Comparison of ENCODE assay signal across 10 cellular contexts in the genomic region with DNA sequence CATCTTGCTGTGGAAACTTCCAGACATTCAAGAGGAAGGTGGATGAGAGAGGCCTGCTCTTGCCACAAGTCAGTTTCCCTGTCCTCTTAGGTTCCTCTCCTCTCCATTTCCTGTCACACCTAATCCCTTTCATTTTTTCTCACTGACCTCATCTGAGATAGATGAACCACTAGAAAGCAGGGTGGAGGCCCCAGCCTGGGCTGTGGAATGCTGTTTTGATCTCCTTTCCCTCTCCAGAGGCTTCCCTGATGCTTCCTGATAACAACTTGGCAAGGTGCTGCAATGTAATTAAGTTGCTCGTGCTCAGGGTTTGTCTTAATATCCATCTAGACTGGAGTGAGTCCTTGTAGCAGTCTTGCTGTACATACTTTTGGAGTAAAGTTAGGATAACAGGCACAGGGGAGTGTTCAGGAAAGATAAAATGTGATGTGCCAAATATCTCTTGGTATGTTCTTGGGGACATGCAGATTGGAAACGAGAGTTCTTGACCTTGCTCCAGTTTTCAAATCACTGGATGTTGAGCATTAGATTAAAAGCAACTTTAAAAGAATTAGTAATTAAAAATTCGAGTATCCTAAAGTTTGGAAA. TPM values are rescaled to one million over a fixed set of nuclear protein-coding genes. Genes with fewer than 3 reads are reported as not detected.
DNase-seq lines count a peak whose midpoint lies in the region; ATAC-seq, FAIRE-seq and TF ChIP-seq lines count a peak whose summit lies in the region.
"Had no signal": no experiment of that assay in that cellular context is flagged by ENCODE, and none has a peak within 500 bp of the region (broad histone marks: within the 10 kb centered on the region; RNA-seq: fewer than 3 reads in every experiment).

No MANE protein-coding gene starts in this region.

- no peak for TF ChIP-seq EP300 in K562 (IDR thresholded peaks at IDR 0.05; ENCODE audit: low read length)

- no peaks in the 10 kb centered on the region for H3K27me3 ChIP-seq in HUES6 (ENCODE audit: control insufficient read depth, insufficient read depth, low read length)
- H3K27me3 ChIP-seq in K562 (ENCODE audit: control insufficient read depth in 2 of 2, insufficient read depth in 2 of 2, low read length in 2 of 2), result no peaks in the 10 kb centered on the region
- no peaks in the 10 kb centered on the region for H3K27me3 ChIP-seq in mucosa of stomach (ENCODE audit: control insufficient read depth, insufficient read depth, low read length)
- H3K27me3 ChIP-seq in dorsolateral prefrontal cortex, result no peaks in the 10 kb centered on the region

- TF ChIP-seq POLR2A in K562 (conservative IDR thresholded peaks at IDR 0.05), result no peak

- no peak for FAIRE-seq in K562 (lab: Jason Lieb, UNC)

- in situ Hi-C loops in K562 (cut with MboI), result no loop called here

- no peak overlapping the region for H3K27ac ChIP-seq in HUES6 (ENCODE audit: low read depth, low read length)
- H3K27ac ChIP-seq in K562 (ENCODE audit: extremely low read depth, low read depth, low read length), result peak overlapping the region; percentile 45
- H3K27ac ChIP-seq in dorsolateral prefrontal cortex, result peak overlapping the region in 6 of 59 donors; percentile 5 to 56 (median 10)

- POLR2A ChIA-PET in K562 (lab: Yijun Ruan, JAX), result interaction anchor here (1.2 kb wide), 1 partner anchor 13 kb away, joined by 3 read pairs; no protein-coding TSS in a partner anchor

- H3K36me3 ChIP-seq in HUES6 (ENCODE audit: control insufficient read depth, insufficient read depth, low read length), result peaks cover 52% of the 10 kb centered on the region
- peaks cover 80% of the 10 kb centered on the region for H3K36me3 ChIP-seq in K562 (ENCODE audit: control insufficient read depth, insufficient read depth, low read length)
- no peaks in the 10 kb centered on the region for H3K36me3 ChIP-seq in mucosa of stomach (ENCODE audit: control insufficient read depth, insufficient read depth, low read length)

- H3K9ac ChIP-seq in HUES6 (ENCODE audit: low read length) (peak overlapping the region; percentile 24), K562 (ENCODE audit: insufficient read depth in 1 of 2, low read depth in 2 of 2, low read length in 2 of 2) (peak overlapping the region in 1 of 2 experiments; percentile 13; a peak in 1 of 4 replicates), mucosa of stomach (ENCODE audit: low read length) (peak overlapping the region; percentile 9)

- no peak for TF ChIP-seq CTCF in K562 (IDR thresholded peaks at IDR 0.05 in 2 of 3, conservative IDR thresholded peaks at IDR 0.05 in 1 of 3; ENCODE audit: insufficient read depth in 2 of 3, low read depth in 1 of 3, low read length in 3 of 3)
- no peak for TF ChIP-seq CTCF in dorsolateral prefrontal cortex (IDR thresholded peaks at IDR 0.05 in 54 of 56, conservative IDR thresholded peaks at IDR 0.05 in 2 of 56; ENCODE audit: low read depth in 1 of 56, partially characterized antibody in 56 of 56)

- DNase-seq in COR-L47 (lab: John Stamatoyannopoulos, UW) (peak; percentile 19), K562 (ENCODE audit: extremely low read depth in 1 of 4, low spot score in 3 of 4) (peak in 3 of 4 experiments; percentile 26 to 51 (median 40)), dorsolateral prefrontal cortex (no peak), NCI-H187 treated with DMSO at 0.1 percent for 48 hours (lab: John Stamatoyannopoulos, UW) (no peak)
- no peak for DNase-seq in activated CD4-positive, CD25-positive, alpha-beta regulatory T cell (lab: John Stamatoyannopoulos, UW)
- DNase-seq: caudate nucleus, NCI-H2107 had no signal

- WGBS in K562 (ENCODE audit: insufficient coverage, low coverage, missing lambda C conversion rate), result 14% methylated on average over 3 of the region's 3 CpGs

- H4K20me1 ChIP-seq in K562 (replicated peaks; ENCODE audit: control insufficient read depth, insufficient read depth, low read length), result no peaks in the 10 kb centered on the region

- H3K79me2 ChIP-seq in K562 (ENCODE audit: control insufficient read depth, insufficient read depth, low read length), result peaks cover 6% of the 10 kb centered on the region; the same call in 1 of the 3 replicates

- peak overlapping the region; percentile 14; the same call in 1 of the 2 replicates for H3K4me2 ChIP-seq in K562 (ENCODE audit: insufficient read depth, low read length)

- no TSS peak for BruUV-seq in K562 (replicated peaks; lab: Mats Ljungman, UMichigan)

- peak; percentile 72 for ATAC-seq in K562
- ATAC-seq in HG02759 (IDR thresholded peaks at IDR 0.05; ENCODE audit: unreplicated experiment), result no peak

- TF ChIP-seq RAD21 in K562 (CRISPR knock-in tag; conservative IDR thresholded peaks at IDR 0.05 in 1 of 2, IDR thresholded peaks at IDR 0.05 in 1 of 2), result no peak

- H3K9me1 ChIP-seq in K562 (ENCODE audit: control insufficient read depth, insufficient read depth, low read length), result no peaks in the 10 kb centered on the region

- H3K9me3 ChIP-seq in HUES6 (ENCODE audit: control insufficient read depth, insufficient read depth, low read depth, low read length), result no peaks in the 10 kb centered on the region
- H3K9me3 ChIP-seq in K562 (replicated peaks; ENCODE audit: control insufficient read depth, insufficient read depth, low read depth, low read length), result no peaks in the 10 kb centered on the region
- no peaks in the 10 kb centered on the region for H3K9me3 ChIP-seq in mucosa of stomach (ENCODE audit: control insufficient read depth, low read length)

- H2AFZ ChIP-seq in K562 (ENCODE audit: low read depth, low read length), result no peak overlapping the region

- CTCF ChIA-PET in K562 (lab: Yijun Ruan, JAX; ENCODE audit: low intra/inter-chr PET ratio), result no interaction called here

- H3K4me3 ChIP-seq in HUES6 (ENCODE audit: low read depth, low read length) (no peak overlapping the region), K562 (no peak overlapping the region), mucosa of stomach (ENCODE audit: low read length) (no peak overlapping the region), dorsolateral prefrontal cortex (no peak overlapping the region)

- intact Hi-C loops in K562 (cut with micrococcal nuclease), result loop anchor here (10.0 kb wide), 1 partner anchor 193 kb away; no protein-coding TSS in a partner anchor
- intact Hi-C loops in dorsolateral prefrontal cortex (cut with DNase I), result no loop called here

- peaks cover 22% of the 10 kb centered on the region for H3K4me1 ChIP-seq in HUES6 (ENCODE audit: control insufficient read depth, insufficient read depth, low read length)
- H3K4me1 ChIP-seq in K562 (replicated peaks in 1 of 2; ENCODE audit: control insufficient read depth in 2 of 2, insufficient read depth in 2 of 2, low read length in 2 of 2), result peaks cover 0 to 19% of the 10 kb centered on the region in 2 experiments; a peak in 3 of 5 replicates
- peaks cover 10% of the 10 kb centered on the region for H3K4me1 ChIP-seq in mucosa of stomach (ENCODE audit: control insufficient read depth, insufficient read depth, low read length)

RNA-seq across cellular contexts. Expression of a gene that starts 11.2 kb away (rescaled TPM):
- 17.8 and 28.0 TPM in 2 replicates for total RNA-seq in K562 (2011; cell fraction: chromatin; rRNA removed; ENCODE audit: low replicate concordance)
- 12.8 and 13.8 TPM in 2 replicates for total RNA-seq in K562 (2011; cell fraction: nucleolus; rRNA removed)
- 15.5 and 17.3 TPM in 2 replicates for total RNA-seq in K562 (2011; cell fraction: nucleoplasm; rRNA removed)
- total RNA-seq in K562 (2014; rRNA removed) (26.0 and 26.2 TPM in 2 replicates), K562 (2014; rRNA removed; fragmentation: Illumina TruSeq; extraction: Trizol) (39.0 and 45.4 TPM in 2 replicates), K562 (2015; rRNA removed; fragmentation: Illumina TruSeq; extraction: Trizol) (35.0 and 35.5 TPM in 2 replicates), K562 (2021) (40.1 and 42.7 TPM in 2 replicates), dorsolateral prefrontal cortex (10 to 100 TPM in 109 of 120 experiments, 1 to 10 TPM in 11; 8.7 to 16.5 (median 12.4) TPM)
- polyA plus RNA-seq in K562 (2011; rRNA removed) (51.9 and 64.1 TPM in 2 replicates), K562 (2014; fragmentation: Illumina TruSeq; extraction: Trizol) (42.0 and 42.9 TPM in 2 replicates), K562 (2014; fragmentation: Nextera tagmentation; extraction: Ambion mirVana) (10 to 100 TPM; 17.3 to 19.1 TPM), K562 (2014; rRNA removed) (33.6 and 35.2 TPM in 2 replicates)
- polyA plus RNA-seq in K562 (2011; cell fraction: cytosol; rRNA removed), result 28.3 and 36.7 TPM in 2 replicates
- 17.0 and 23.4 TPM in 2 replicates for polyA plus RNA-seq in K562 (2011; cell fraction: nucleus; rRNA removed)
- 39.1 and 44.1 TPM in 2 replicates for polyA plus RNA-seq in K562 (2012)
- polyA minus RNA-seq in K562 (2011; rRNA and poly(A)+ RNA removed), result 39.8 and 45.6 TPM in 2 replicates
- polyA minus RNA-seq in K562 (2011; cell fraction: cytosol; rRNA and poly(A)+ RNA removed), result 24.0 and 25.1 TPM in 2 replicates
- 5.8 and 14.1 TPM in 2 replicates for polyA minus RNA-seq in K562 (2011; cell fraction: nucleus; rRNA and poly(A)+ RNA removed)

RNA-seq across cellular contexts. Expression of a gene that starts 11.8 kb away (rescaled TPM):
- total RNA-seq in K562 (2011; cell fraction: chromatin; rRNA removed; ENCODE audit: low replicate concordance), result 66.3 and 178 TPM in 2 replicates
- 42.0 and 52.9 TPM in 2 replicates for total RNA-seq in K562 (2011; cell fraction: nucleolus; rRNA removed)
- total RNA-seq in K562 (2011; cell fraction: nucleoplasm; rRNA removed), result 98.8 and 143 TPM in 2 replicates
- total RNA-seq in K562 (2014; rRNA removed) (167 and 181 TPM in 2 replicates), K562 (2014; rRNA removed; fragmentation: Illumina TruSeq; extraction: Trizol) (147 and 167 TPM in 2 replicates), K562 (2015; rRNA removed; fragmentation: Illumina TruSeq; extraction: Trizol) (189 and 209 TPM in 2 replicates), K562 (2021) (93.6 and 94.4 TPM in 2 replicates), dorsolateral prefrontal cortex (10 to 100 TPM; 17.7 to 43.6 (median 29.5) TPM)
- polyA plus RNA-seq in K562 (2011; rRNA removed) (110 and 150 TPM in 2 replicates), K562 (2014; fragmentation: Illumina TruSeq; extraction: Trizol) (153 and 157 TPM in 2 replicates), K562 (2014; fragmentation: Nextera tagmentation; extraction: Ambion mirVana) (100 to 1,000 TPM; 168 to 178 TPM), K562 (2014; rRNA removed) (202 and 206 TPM in 2 replicates)
- 16.5 and 38.3 TPM in 2 replicates for polyA plus RNA-seq in K562 (2011; cell fraction: cytosol; rRNA removed)
- polyA plus RNA-seq in K562 (2011; cell fraction: nucleus; rRNA removed), result 68.4 and 110 TPM in 2 replicates
- polyA plus RNA-seq in K562 (2012), result 81.2 and 153 TPM in 2 replicates
- 39.2 and 55.5 TPM in 2 replicates for polyA minus RNA-seq in K562 (2011; rRNA and poly(A)+ RNA removed)
- 14.8 and 15.3 TPM in 2 replicates for polyA minus RNA-seq in K562 (2011; cell fraction: cytosol; rRNA and poly(A)+ RNA removed)
- 39.7 and 75.0 TPM in 2 replicates for polyA minus RNA-seq in K562 (2011; cell fraction: nucleus; rRNA and poly(A)+ RNA removed)

Comparison
In these comparisons a context has a peak if more than half of its experiments do, and no peak if none do; other contexts are left out.
1. DNase-seq: peak in COR-L47 (single experiment) and K562 (3 of 4); none in dorsolateral prefrontal cortex (0 of 10), activated CD4-positive, CD25-positive, alpha-beta regulatory T cell (0 of 4) and NCI-H187 treated with DMSO at 0.1 percent for 48 hours (single experiment).